ENCODE assay signal across 1 cellular context in genomic region chr15:58369261-58369699, GRCh38.
A peak's percentile ranks its signal among the peaks of the same experiment; 100 is the strongest.
TF ChIP-seq lines count a peak whose summit lies in the region.

No MANE protein-coding gene starts in this region.

TF ChIP-seq in GM12878, 131 proteins besides CTCF, POLR2A, EP300 and RAD21 (continued from another document):
- TF ChIP-seq, protein P1, sequence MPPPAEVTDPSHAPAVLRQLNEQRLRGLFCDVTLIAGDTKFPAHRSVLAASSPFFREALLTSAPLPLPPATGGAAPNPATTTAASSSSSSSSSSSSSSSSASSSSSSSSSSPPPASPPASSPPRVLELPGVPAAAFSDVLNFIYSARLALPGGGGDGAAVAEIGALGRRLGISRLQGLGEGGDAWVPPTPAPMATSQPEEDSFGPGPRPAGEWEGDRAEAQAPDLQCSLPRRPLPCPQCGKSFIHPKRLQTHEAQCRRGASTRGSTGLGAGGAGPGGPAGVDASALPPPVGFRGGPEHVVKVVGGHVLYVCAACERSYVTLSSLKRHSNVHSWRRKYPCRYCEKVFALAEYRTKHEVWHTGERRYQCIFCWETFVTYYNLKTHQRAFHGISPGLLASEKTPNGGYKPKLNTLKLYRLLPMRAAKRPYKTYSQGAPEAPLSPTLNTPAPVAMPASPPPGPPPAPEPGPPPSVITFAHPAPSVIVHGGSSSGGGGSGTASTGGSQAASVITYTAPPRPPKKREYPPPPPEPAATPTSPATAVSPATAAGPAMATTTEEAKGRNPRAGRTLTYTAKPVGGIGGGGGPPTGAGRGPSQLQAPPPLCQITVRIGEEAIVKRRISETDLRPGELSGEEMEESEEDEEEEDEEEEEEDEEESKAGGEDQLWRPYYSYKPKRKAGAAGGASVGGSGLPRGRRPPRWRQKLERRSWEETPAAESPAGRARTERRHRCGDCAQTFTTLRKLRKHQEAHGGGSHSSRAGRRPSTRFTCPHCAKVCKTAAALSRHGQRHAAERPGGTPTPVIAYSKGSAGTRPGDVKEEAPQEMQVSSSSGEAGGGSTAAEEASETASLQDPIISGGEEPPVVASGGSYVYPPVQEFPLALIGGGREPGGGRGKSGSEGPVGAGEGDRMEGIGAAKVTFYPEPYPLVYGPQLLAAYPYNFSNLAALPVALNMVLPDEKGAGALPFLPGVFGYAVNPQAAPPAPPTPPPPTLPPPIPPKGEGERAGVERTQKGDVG (CRISPR knock-in tag; IDR thresholded peaks at IDR 0.05): no peak
- TF ChIP-seq GABPA (IDR thresholded peaks at IDR 0.05; ENCODE audit: low read depth) (0 out of 2 replicates have a peak, but pooled peaks have one; percentile 47), CREB1 (IDR thresholded peaks at IDR 0.05; ENCODE audit: low read depth) (0 out of 2 replicates have a peak, but pooled peaks have one; percentile 31), IKZF1 (conservative IDR thresholded peaks at IDR 0.05) (0 out of 2 replicates have a peak, but pooled peaks have one; percentile 15), ZBTB40 (IDR thresholded peaks at IDR 0.05; ENCODE audit: borderline replicate concordance) (no peak), YY1 (IDR thresholded peaks at IDR 0.05; ENCODE audit: low read depth, low read length) (0 out of 2 replicates have a peak, but pooled peaks have one; percentile 24), NBN (IDR thresholded peaks at IDR 0.05) (0 out of 2 replicates have a peak, but pooled peaks have one; percentile 37), SUZ12 (IDR thresholded peaks at IDR 0.05; ENCODE audit: unreplicated experiment) (no peak), ETV6 (conservative IDR thresholded peaks at IDR 0.05 in 1 of 2, IDR thresholded peaks at IDR 0.05 in 1 of 2; ENCODE audit: borderline replicate concordance in 1 of 2, low read depth in 1 of 2) (peak in 1 of 2 experiments; percentile 32; a peak in 1 of 4 replicates), CREM (IDR thresholded peaks at IDR 0.05; ENCODE audit: low read depth) (peak; percentile 58)
- TF ChIP-seq, protein P2, sequence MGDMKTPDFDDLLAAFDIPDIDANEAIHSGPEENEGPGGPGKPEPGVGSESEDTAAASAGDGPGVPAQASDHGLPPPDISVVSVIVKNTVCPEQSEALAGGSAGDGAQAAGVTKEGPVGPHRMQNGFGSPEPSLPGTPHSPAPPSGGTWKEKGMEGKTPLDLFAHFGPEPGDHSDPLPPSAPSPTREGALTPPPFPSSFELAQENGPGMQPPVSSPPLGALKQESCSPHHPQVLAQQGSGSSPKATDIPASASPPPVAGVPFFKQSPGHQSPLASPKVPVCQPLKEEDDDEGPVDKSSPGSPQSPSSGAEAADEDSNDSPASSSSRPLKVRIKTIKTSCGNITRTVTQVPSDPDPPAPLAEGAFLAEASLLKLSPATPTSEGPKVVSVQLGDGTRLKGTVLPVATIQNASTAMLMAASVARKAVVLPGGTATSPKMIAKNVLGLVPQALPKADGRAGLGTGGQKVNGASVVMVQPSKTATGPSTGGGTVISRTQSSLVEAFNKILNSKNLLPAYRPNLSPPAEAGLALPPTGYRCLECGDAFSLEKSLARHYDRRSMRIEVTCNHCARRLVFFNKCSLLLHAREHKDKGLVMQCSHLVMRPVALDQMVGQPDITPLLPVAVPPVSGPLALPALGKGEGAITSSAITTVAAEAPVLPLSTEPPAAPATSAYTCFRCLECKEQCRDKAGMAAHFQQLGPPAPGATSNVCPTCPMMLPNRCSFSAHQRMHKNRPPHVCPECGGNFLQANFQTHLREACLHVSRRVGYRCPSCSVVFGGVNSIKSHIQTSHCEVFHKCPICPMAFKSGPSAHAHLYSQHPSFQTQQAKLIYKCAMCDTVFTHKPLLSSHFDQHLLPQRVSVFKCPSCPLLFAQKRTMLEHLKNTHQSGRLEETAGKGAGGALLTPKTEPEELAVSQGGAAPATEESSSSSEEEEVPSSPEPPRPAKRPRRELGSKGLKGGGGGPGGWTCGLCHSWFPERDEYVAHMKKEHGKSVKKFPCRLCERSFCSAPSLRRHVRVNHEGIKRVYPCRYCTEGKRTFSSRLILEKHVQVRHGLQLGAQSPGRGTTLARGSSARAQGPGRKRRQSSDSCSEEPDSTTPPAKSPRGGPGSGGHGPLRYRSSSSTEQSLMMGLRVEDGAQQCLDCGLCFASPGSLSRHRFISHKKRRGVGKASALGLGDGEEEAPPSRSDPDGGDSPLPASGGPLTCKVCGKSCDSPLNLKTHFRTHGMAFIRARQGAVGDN (IDR thresholded peaks at IDR 0.05): no peak
- TF ChIP-seq, protein P3, sequence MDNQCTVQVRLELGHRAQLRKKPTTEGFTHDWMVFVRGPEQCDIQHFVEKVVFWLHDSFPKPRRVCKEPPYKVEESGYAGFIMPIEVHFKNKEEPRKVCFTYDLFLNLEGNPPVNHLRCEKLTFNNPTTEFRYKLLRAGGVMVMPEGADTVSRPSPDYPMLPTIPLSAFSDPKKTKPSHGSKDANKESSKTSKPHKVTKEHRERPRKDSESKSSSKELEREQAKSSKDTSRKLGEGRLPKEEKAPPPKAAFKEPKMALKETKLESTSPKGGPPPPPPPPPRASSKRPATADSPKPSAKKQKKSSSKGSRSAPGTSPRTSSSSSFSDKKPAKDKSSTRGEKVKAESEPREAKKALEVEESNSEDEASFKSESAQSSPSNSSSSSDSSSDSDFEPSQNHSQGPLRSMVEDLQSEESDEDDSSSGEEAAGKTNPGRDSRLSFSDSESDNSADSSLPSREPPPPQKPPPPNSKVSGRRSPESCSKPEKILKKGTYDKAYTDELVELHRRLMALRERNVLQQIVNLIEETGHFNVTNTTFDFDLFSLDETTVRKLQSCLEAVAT (IDR thresholded peaks at IDR 0.05): 0 out of 2 replicates have a peak, but pooled peaks have one; percentile 50
